22 cellular contexts compared by ENCODE assay signal in genomic region chr5:21071421-21071820, GRCh38.
"Had no signal": no experiment of that assay in that cellular context is flagged by ENCODE, and none has a peak within 500 bp of the region (broad histone marks: within the 10 kb centered on the region; RNA-seq: fewer than 3 reads in every experiment).

No MANE protein-coding gene starts in this region.

- H2AFZ ChIP-seq: hepatocyte, neural progenitor cell had no signal

- H3K27ac ChIP-seq: esophagus squamous epithelium, hepatocyte, left ventricle myocardium inferior, lower lobe of right lung, neural progenitor cell, ovary, suprapubic skin, thyroid gland had no signal

- H3K79me2 ChIP-seq: hepatocyte had no signal

- H3K27me3 ChIP-seq: esophagus squamous epithelium, hepatocyte, neural progenitor cell, ovary, suprapubic skin, thyroid gland had no signal

- DNase-seq: effector memory CD8-positive, alpha-beta T cell; esophagus squamous epithelium; foreskin fibroblast; head of caudate nucleus; kidney; left cardiac atrium; left ventricle myocardium inferior; lower lobe of right lung; mesenchymal stem cell; midbrain; nucleus accumbens; ovary; right cardiac atrium; stimulated activated CD4-positive, alpha-beta T cell treated with anti-CD3 and anti-CD28 coated beads, Interleukin-2, amount 100 ng/mL, for 48 hours; stimulated activated naive CD4-positive, alpha-beta T cell treated with Interleukin-2 at 50 U/mL for 16 hours; thyroid gland had no signal

- H3K9ac ChIP-seq: neural progenitor cell had no signal

- H3K4me1 ChIP-seq: esophagus squamous epithelium, left ventricle myocardium inferior, lower lobe of right lung, neural progenitor cell, suprapubic skin, thyroid gland had no signal

- H3K4me3 ChIP-seq: esophagus squamous epithelium, hepatocyte, left ventricle myocardium inferior, lower lobe of right lung, neural progenitor cell, ovary, smooth muscle cell, suprapubic skin, thyroid gland had no signal

- ATAC-seq: effector memory CD8-positive, alpha-beta T cell; left cardiac atrium; lower lobe of right lung; natural killer cell treated with Interleukin-12 subunit alpha and Interleukin-12 subunit beta and Interleukin-15 and Interleukin-18, amount 100 ng/mL, for 72 hours; right cardiac atrium had no signal

- FAIRE-seq: kidney, urothelium cell line had no signal

- H3K36me3 ChIP-seq: esophagus squamous epithelium, left ventricle myocardium inferior, lower lobe of right lung, neural progenitor cell, ovary, suprapubic skin, thyroid gland had no signal

- H3K4me2 ChIP-seq: hepatocyte, neural progenitor cell, smooth muscle cell had no signal

- H3K9me3 ChIP-seq: esophagus squamous epithelium, left ventricle myocardium inferior, lower lobe of right lung, ovary, suprapubic skin, thyroid gland had no signal
